In genomic region chr17:44155488-44155887, GRCh38 we compare ENCODE assay signal across 14 cellular contexts. TPM values are rescaled to one million over a fixed set of nuclear protein-coding genes. Genes with fewer than 3 reads are reported as not detected.
"Had no signal": no experiment of that assay in that cellular context is flagged by ENCODE, and none has a peak within 500 bp of the region (broad histone marks: within the 10 kb centered on the region; RNA-seq: fewer than 3 reads in every experiment).

No MANE protein-coding gene starts in this region.

- H3K9me3 ChIP-seq: mucosa of descending colon, right atrium auricular region had no signal

- H3K27ac ChIP-seq: right atrium auricular region had no signal

- DNase-seq: activated CD4-positive, alpha-beta T cell treated with anti-CD3 and anti-CD28 coated beads, Interleukin-2, amount 50 U/mL, for 48 hours; activated gamma-delta T cell treated with Interleukin-2 at 50 U/mL for 16 hours; activated naive CD8-positive, alpha-beta T cell treated with anti-CD3 and anti-CD28 coated beads, Interleukin-2, amount 50 U/mL, for 24 hours; activated T-cell treated with anti-CD3 and anti-CD28 coated beads, Interleukin-2, amount 50 U/mL, for 48 hours; foreskin melanocyte; head of caudate nucleus; mucosa of descending colon; naive thymus-derived CD8-positive, alpha-beta T cell; small intestine had no signal

- H3K4me1 ChIP-seq: right atrium auricular region had no signal

- H3K9me3 Mint-ChIP-seq: activated naive CD8-positive, alpha-beta T cell treated with anti-CD3 and anti-CD28 coated beads, Interleukin-2, amount 50 U/mL, for 24 hours; naive thymus-derived CD8-positive, alpha-beta T cell; stimulated activated memory B cell treated with anti-CD40 and anti-IgM and Interleukin-4, amounts not matched to agents 10 μg/mL and 1 μg/mL and 100 μg/mL, for 72 hours; type B pancreatic cell had no signal

- H3K4me3 Mint-ChIP-seq: activated naive CD8-positive, alpha-beta T cell treated with anti-CD3 and anti-CD28 coated beads, Interleukin-2, amount 50 U/mL, for 24 hours; naive thymus-derived CD8-positive, alpha-beta T cell; stimulated activated memory B cell treated with anti-CD40 and anti-IgM and Interleukin-4, amounts not matched to agents 10 μg/mL and 1 μg/mL and 100 μg/mL, for 72 hours; type B pancreatic cell had no signal

- H3K36me3 Mint-ChIP-seq: naive thymus-derived CD8-positive, alpha-beta T cell; stimulated activated memory B cell treated with anti-CD40 and anti-IgM and Interleukin-4, amounts not matched to agents 10 μg/mL and 1 μg/mL and 100 μg/mL, for 72 hours had no signal

- H3K36me3 ChIP-seq: right atrium auricular region had no signal

- H3K4me1 Mint-ChIP-seq: naive thymus-derived CD8-positive, alpha-beta T cell had no signal

- H3K27me3 ChIP-seq: right atrium auricular region had no signal

- ATAC-seq: activated CD4-positive, CD25-positive, alpha-beta regulatory T cell treated with anti-CD3 and anti-CD28 coated beads, Interleukin-2, amount 50 U/mL, for 24 hours; activated naive CD8-positive, alpha-beta T cell treated with anti-CD3 and anti-CD28 coated beads, Interleukin-2, amount 50 U/mL, for 24 hours; mucosa of descending colon; naive thymus-derived CD8-positive, alpha-beta T cell; stimulated activated memory B cell treated with anti-CD40 and anti-IgM and Interleukin-4, amounts not matched to agents 10 μg/mL and 1 μg/mL and 100 μg/mL, for 72 hours had no signal

- H3K27ac Mint-ChIP-seq: activated naive CD8-positive, alpha-beta T cell treated with anti-CD3 and anti-CD28 coated beads, Interleukin-2, amount 50 U/mL, for 24 hours; naive thymus-derived CD8-positive, alpha-beta T cell; stimulated activated memory B cell treated with anti-CD40 and anti-IgM and Interleukin-4, amounts not matched to agents 10 μg/mL and 1 μg/mL and 100 μg/mL, for 72 hours; type B pancreatic cell had no signal

- H3K27me3 Mint-ChIP-seq: activated naive CD8-positive, alpha-beta T cell treated with anti-CD3 and anti-CD28 coated beads, Interleukin-2, amount 50 U/mL, for 24 hours; stimulated activated memory B cell treated with anti-CD40 and anti-IgM and Interleukin-4, amounts not matched to agents 10 μg/mL and 1 μg/mL and 100 μg/mL, for 72 hours; type B pancreatic cell had no signal

- H3K4me3 ChIP-seq: mucosa of descending colon, right atrium auricular region had no signal

RNA-seq across cellular contexts. Expression of gene ASB16, which starts 15.0 kb away (rescaled TPM):
- total RNA-seq: astrocyte; naive thymus-derived CD8-positive, alpha-beta T cell had no signal
